ENCODE assay signal across 33 cellular contexts in genomic region chr1:182690886-182691443, GRCh38. TPM values are rescaled to one million over a fixed set of nuclear protein-coding genes. Genes with fewer than 3 reads are reported as not detected.
"Had no signal": no experiment of that assay in that cellular context is flagged by ENCODE, and none has a peak within 500 bp of the region (broad histone marks: within the 10 kb centered on the region; RNA-seq: fewer than 3 reads in every experiment).

No MANE protein-coding gene starts in this region.

- H3K79me2 ChIP-seq: parathyroid adenoma had no signal

- DNase-seq: natural killer cell; occipital lobe; ovary; posterior cingulate gyrus; psoas muscle; right cardiac atrium; right lobe of liver; sigmoid colon; small intestine; stimulated activated CD4-positive, alpha-beta T cell treated with anti-CD3 and anti-CD28 coated beads, Interleukin-15, amount 100 ng/mL, for 24 hours; stimulated activated CD4-positive, alpha-beta T cell treated with anti-CD3 and anti-CD28 coated beads, Interleukin-2, amount 100 ng/mL, for 24 hours; stimulated activated CD4-positive, alpha-beta T cell treated with anti-CD3 and anti-CD28 coated beads, Interleukin-2, amount 100 ng/mL, for 48 hours; stimulated activated CD4-positive, alpha-beta T cell treated with anti-CD3 and anti-CD28 coated beads, Interleukin-4, amount 100 ng/mL, for 24 hours; stimulated activated naive B cell treated with anti-CD40 and anti-IgM and Interleukin-4, amounts not matched to agents 10 μg/mL and 1 μg/mL and 100 μg/mL, for 72 hours; stimulated activated naive CD4-positive, alpha-beta T cell treated with Interleukin-2 at 50 U/mL for 16 hours; substantia nigra; testis; tibial artery; transverse colon; upper lobe of left lung had no signal

- H3K4me1 ChIP-seq: neural progenitor cell, parathyroid adenoma, psoas muscle, right lobe of liver, sigmoid colon, testis, transverse colon, vagina had no signal

- H3K4me2 ChIP-seq: neural progenitor cell had no signal

- H3K9ac ChIP-seq: neural progenitor cell, parathyroid adenoma had no signal

- H3K4me3 Mint-ChIP-seq: natural killer cell; nephron; neural progenitor cell; stimulated activated effector memory CD8-positive, alpha-beta T cell treated with anti-CD3 and anti-CD28 coated beads, Interleukin-12 subunit alpha, Interleukin-12 subunit beta, amount 100 ng/mL, for 72 hours; stimulated activated naive B cell treated with anti-CD40 and anti-IgM and Interleukin-4, amounts not matched to agents 10 μg/mL and 1 μg/mL and 100 μg/mL, for 72 hours; stimulated activated naive CD8-positive, alpha-beta T cell treated with anti-CD3 and anti-CD28 coated beads, Interleukin-15, Interleukin-2, amounts not matched to agents 100 ng/mL and 50 ng/mL, for 24 hours had no signal

- H3K9me3 ChIP-seq: ovary, psoas muscle, right lobe of liver, suprapubic skin, testis, tibial artery, transverse colon, upper lobe of left lung, vagina had no signal

- H3K4me1 Mint-ChIP-seq: natural killer cell, nephron, neural progenitor cell had no signal

- FAIRE-seq: small intestine, urothelium cell line had no signal

- H3K27me3 Mint-ChIP-seq: progenitor cell of endocrine pancreas had no signal

- H3K36me3 Mint-ChIP-seq: natural killer cell; neural progenitor cell; stimulated activated effector memory CD8-positive, alpha-beta T cell treated with anti-CD3 and anti-CD28 coated beads, Interleukin-12 subunit alpha, Interleukin-12 subunit beta, amount 100 ng/mL, for 72 hours had no signal

- H2AFZ ChIP-seq: neural progenitor cell, parathyroid adenoma had no signal

- H3K36me3 ChIP-seq: neural progenitor cell, ovary, right lobe of liver, sigmoid colon, suprapubic skin, tibial artery, transverse colon, upper lobe of left lung, vagina had no signal

- H3K27me3 ChIP-seq: neural progenitor cell, ovary, right lobe of liver, sigmoid colon, suprapubic skin, testis, transverse colon, upper lobe of left lung, vagina had no signal

- ATAC-seq: natural killer cell; psoas muscle; right cardiac atrium; right lobe of liver; stimulated activated effector memory CD8-positive, alpha-beta T cell treated with anti-CD3 and anti-CD28 coated beads, Interleukin-12 subunit alpha, Interleukin-12 subunit beta, amount 100 ng/mL, for 72 hours; stimulated activated naive B cell treated with anti-CD40 and anti-IgM and Interleukin-4, amounts not matched to agents 10 μg/mL and 1 μg/mL and 100 μg/mL, for 72 hours had no signal

- H3K27ac ChIP-seq: neural progenitor cell, ovary, parathyroid adenoma, psoas muscle, right lobe of liver, sigmoid colon, suprapubic skin, testis, tibial artery, transverse colon, upper lobe of left lung, vagina had no signal

- H3K27ac Mint-ChIP-seq: natural killer cell; nephron; neural progenitor cell; progenitor cell of endocrine pancreas; stimulated activated effector memory CD8-positive, alpha-beta T cell treated with anti-CD3 and anti-CD28 coated beads, Interleukin-12 subunit alpha, Interleukin-12 subunit beta, amount 100 ng/mL, for 72 hours; stimulated activated naive B cell treated with anti-CD40 and anti-IgM and Interleukin-4, amounts not matched to agents 10 μg/mL and 1 μg/mL and 100 μg/mL, for 72 hours; stimulated activated naive CD8-positive, alpha-beta T cell treated with anti-CD3 and anti-CD28 coated beads, Interleukin-15, Interleukin-2, amounts not matched to agents 100 ng/mL and 50 ng/mL, for 24 hours had no signal

- H3K4me3 ChIP-seq: neural progenitor cell, ovary, psoas muscle, right lobe of liver, sigmoid colon, suprapubic skin, testis, tibial artery, transverse colon, upper lobe of left lung, vagina had no signal

RNA-seq across cellular contexts. Expression of gene RGS8, which starts 6.6 kb away (rescaled TPM):
- total RNA-seq: natural killer cell, osteoblast, psoas muscle, renal cortical epithelial cell, right lobe of liver, skeletal muscle tissue, suprapubic skin, ureter, vagina had no signal
